8 cellular contexts compared by ENCODE assay signal in genomic region chr1:156860113-156860638, GRCh38. TPM values are rescaled to one million over a fixed set of nuclear protein-coding genes. Genes with fewer than 3 reads are reported as not detected.
DNase-seq lines count a peak whose midpoint lies in the region; ATAC-seq and TF ChIP-seq lines count a peak whose summit lies in the region.

No MANE protein-coding gene starts in this region.

- DNase-seq in Calu3: peak; percentile 63
- peak in 1 of 2 experiments; percentile 9 for DNase-seq in HL-60 (ENCODE audit: low read depth in 1 of 2, low spot score in 1 of 2)
- peak; percentile 46 for DNase-seq in SK-MEL-5 (ENCODE audit: low read depth, low spot score)
- peak in 1 of 2 donors; percentile 70 for DNase-seq in activated naive CD4-positive, alpha-beta T cell treated with anti-CD3 and anti-CD28 coated beads, Interleukin-2, amount 50 U/mL, for 72 hours (ENCODE audit: low spot score in 2 of 2)
- DNase-seq in left ventricle myocardium inferior: peak; percentile 36
- peak; percentile 44 to 73 for DNase-seq in psoas muscle

- 1% methylated on average over 35 of the region's 35 CpGs for WGBS in psoas muscle, 3 donors

- in situ Hi-C loops in SK-MEL-5 (cut with HindIII; ENCODE audit: low pct_unique_long_range_greater_than_20kb, low sequenced_read_pairs): no loop called here

- peaks cover 62% of the 10 kb centered on the region for H3K27me3 ChIP-seq in HL-60 (ENCODE audit: insufficient read depth, poor library complexity, severe bottlenecking)
- H3K27me3 ChIP-seq in left ventricle myocardium inferior (ENCODE audit: low read depth): peaks cover 85% of the 10 kb centered on the region
- H3K27me3 ChIP-seq in psoas muscle (ENCODE audit: insufficient read depth in 3 of 3, low read length in 2 of 3): peaks cover 0 to 71% (median 17%) of the 10 kb centered on the region in 3 donors

- TF ChIP-seq CTCF in Calu3 (IDR thresholded peaks at IDR 0.05; ENCODE audit: unreplicated experiment) (peak; percentile 94), HL-60 (IDR thresholded peaks at IDR 0.05; ENCODE audit: insufficient read depth, low read length) (peak; percentile 66), left ventricle myocardium inferior (IDR thresholded peaks at IDR 0.05; ENCODE audit: borderline replicate concordance) (peak; percentile 91), psoas muscle (IDR thresholded peaks at IDR 0.05) (peak; percentile 85)

- CTCF ChIA-PET in Calu3 (lab: Charles Lee): interaction anchor here (0.6 to 3.3 kb wide), 16 partner anchors 12 to 236 kb away, joined by 3 to 49 read pairs (median 5); partner anchors contain the start of genes CRABP2, ISG20L2 and METTL25B

- H3K27ac ChIP-seq in HL-60 (replicated peaks) (no peak overlapping the region), left ventricle myocardium inferior (replicated peaks) (no peak overlapping the region), psoas muscle (no peak overlapping the region)

- no peak overlapping the region for H3K4me3 ChIP-seq in HL-60 (replicated peaks; ENCODE audit: insufficient read depth, low read length)
- H3K4me3 ChIP-seq in left ventricle myocardium inferior: peak overlapping the region; percentile 63
- peak overlapping the region; percentile 59 for H3K4me3 ChIP-seq in psoas muscle

- peaks cover 96% of the 10 kb centered on the region for H3K27me3 Mint-ChIP-seq in Calu3 (ENCODE audit: unreplicated experiment)

- H3K4me1 ChIP-seq in left ventricle myocardium inferior: peaks cover 39% of the 10 kb centered on the region
- H3K4me1 ChIP-seq in psoas muscle: peaks cover 19% of the 10 kb centered on the region

- intact Hi-C loops in Calu3 (cut with micrococcal nuclease; ENCODE audit: unreplicated experiment): loop anchor here (1.0 to 2.0 kb wide), 2 partner anchors 63 to 133 kb away; no protein-coding TSS in a partner anchor
- intact Hi-C loops in left ventricle myocardium inferior (cut with micrococcal nuclease): loop anchor here (10.0 kb wide), 1 partner anchor 65 kb away; no protein-coding TSS in a partner anchor
- intact Hi-C loops in psoas muscle (cut with DNase I): loop anchor here in 1 of 2 donors (2.0 kb wide), 1 partner anchor 21 kb away; no protein-coding TSS in a partner anchor

- H3K27ac Mint-ChIP-seq in Calu3 (ENCODE audit: unreplicated experiment): no peak overlapping the region
- H3K27ac Mint-ChIP-seq in activated naive CD4-positive, alpha-beta T cell treated with anti-CD3 and anti-CD28 coated beads, Interleukin-2, amount 50 U/mL, for 72 hours: no peak overlapping the region

- H3K4me3 Mint-ChIP-seq in Calu3 (ENCODE audit: low read depth, unreplicated experiment): peak overlapping the region; percentile 58

- ATAC-seq in activated naive CD4-positive, alpha-beta T cell treated with anti-CD3 and anti-CD28 coated beads, Interleukin-2, amount 50 U/mL, for 72 hours: peak; percentile 67 to 74
- ATAC-seq in psoas muscle (peak; percentile 65 to 93 (median 84)), GM19035 (IDR thresholded peaks at IDR 0.05; ENCODE audit: unreplicated experiment) (no peak), HG02885 (IDR thresholded peaks at IDR 0.05; ENCODE audit: poor library complexity, unreplicated experiment) (no peak)

- H3K9me3 ChIP-seq in left ventricle myocardium inferior (replicated peaks): no peaks in the 10 kb centered on the region
- no peaks in the 10 kb centered on the region for H3K9me3 ChIP-seq in psoas muscle

- no peaks in the 10 kb centered on the region for H3K36me3 ChIP-seq in left ventricle myocardium inferior
- no peaks in the 10 kb centered on the region for H3K36me3 ChIP-seq in psoas muscle (ENCODE audit: insufficient read depth in 1 of 2, low read depth in 1 of 2)

- H3K9me3 Mint-ChIP-seq in Calu3 (ENCODE audit: low read depth, unreplicated experiment): no peaks in the 10 kb centered on the region
- no peaks in the 10 kb centered on the region for H3K9me3 Mint-ChIP-seq in activated naive CD4-positive, alpha-beta T cell treated with anti-CD3 and anti-CD28 coated beads, Interleukin-2, amount 50 U/mL, for 72 hours

- peaks cover 28% of the 10 kb centered on the region for H3K4me1 Mint-ChIP-seq in Calu3 (ENCODE audit: low read depth, unreplicated experiment)

- no TSS peak for BruUV-seq in Calu3 (replicated peaks; lab: Mats Ljungman, UMichigan)

- no peaks in the 10 kb centered on the region for H3K36me3 Mint-ChIP-seq in Calu3 (ENCODE audit: insufficient read depth, unreplicated experiment)
- peaks cover 0 to 4% of the 10 kb centered on the region in 2 donors for H3K36me3 Mint-ChIP-seq in activated naive CD4-positive, alpha-beta T cell treated with anti-CD3 and anti-CD28 coated beads, Interleukin-2, amount 50 U/mL, for 72 hours

RNA-seq across cellular contexts. Expression of gene NTRK1, which starts 0.5 kb away (rescaled TPM):
- total RNA-seq in Calu3 (2022): not detected in 2 replicates
- total RNA-seq in SK-MEL-5 (2014; rRNA removed; shearing (Covaris generic)): 0.32 and 0.53 TPM in 2 replicates
- polyA plus RNA-seq in SK-MEL-5 (2015; cell fraction: cytosol; rRNA removed): 0.71 and 0.86 TPM in 2 replicates
- polyA plus RNA-seq in SK-MEL-5 (2015; cell fraction: nucleus; rRNA removed): 0.31 and 0.93 TPM in 2 replicates
- 1 to 10 TPM; 5.3 to 7.2 TPM for total RNA-seq in activated naive CD4-positive, alpha-beta T cell treated with anti-CD3 and anti-CD28 coated beads, Interleukin-2, amount 50 U/mL, for 72 hours
- total RNA-seq in left ventricle myocardium inferior: 1.0 TPM
- under 1 TPM; 0.16 to 0.92 (median 0.44) TPM for total RNA-seq in psoas muscle
- polyA plus RNA-seq in psoas muscle: under 1 TPM; 0.07 to 0.65 (median 0.58) TPM

RNA-seq across cellular contexts. Expression of gene INSRR, which starts 1.3 kb away (rescaled TPM):
- not detected in 2 replicates for total RNA-seq in Calu3 (2022)
- total RNA-seq in SK-MEL-5 (2014; rRNA removed; shearing (Covaris generic)): not detected in 2 replicates
- not detected in 2 replicates for polyA plus RNA-seq in SK-MEL-5 (2015; cell fraction: cytosol; rRNA removed)
- 0.05 TPM in 1 of 2 replicates, not detected in the other for polyA plus RNA-seq in SK-MEL-5 (2015; cell fraction: nucleus; rRNA removed)
- total RNA-seq in activated naive CD4-positive, alpha-beta T cell treated with anti-CD3 and anti-CD28 coated beads, Interleukin-2, amount 50 U/mL, for 72 hours: under 1 TPM; 0.07 to 0.29 TPM
- total RNA-seq in left ventricle myocardium inferior: 0.41 TPM
- total RNA-seq in psoas muscle: under 1 TPM in 1 of 4 donors, not detected in 3; 0.07 TPM
- under 1 TPM in 1 of 3 donors, not detected in 2; under 0.01 TPM for polyA plus RNA-seq in psoas muscle

RNA-seq across cellular contexts. Expression of gene PEAR1, which starts 33.3 kb away (rescaled TPM):
- total RNA-seq in Calu3 (2022) (3.0 and 3.2 TPM in 2 replicates), left ventricle myocardium inferior (7.1 TPM), psoas muscle (1 to 10 TPM; 3.8 to 7.3 (median 4.1) TPM)
- not detected in 2 replicates for total RNA-seq in SK-MEL-5 (2014; rRNA removed; shearing (Covaris generic))
- 0.02 and 0.05 TPM in 2 replicates for polyA plus RNA-seq in SK-MEL-5 (2015; cell fraction: cytosol; rRNA removed)
- not detected in 2 replicates for polyA plus RNA-seq in SK-MEL-5 (2015; cell fraction: nucleus; rRNA removed)
- total RNA-seq in activated naive CD4-positive, alpha-beta T cell treated with anti-CD3 and anti-CD28 coated beads, Interleukin-2, amount 50 U/mL, for 72 hours: under 1 TPM; 0.09 to 0.53 TPM
- 1 to 10 TPM; 2.1 to 4.6 (median 2.6) TPM for polyA plus RNA-seq in psoas muscle

RNA-seq across cellular contexts. Expression of gene SH2D2A, which starts 43.5 kb away (rescaled TPM):
- total RNA-seq in Calu3 (2022): 2.9 and 3.1 TPM in 2 replicates
- total RNA-seq in SK-MEL-5 (2014; rRNA removed; shearing (Covaris generic)): 0.32 TPM in 1 of 2 replicates, not detected in the other
- 1.2 and 3.7 TPM in 2 replicates for polyA plus RNA-seq in SK-MEL-5 (2015; cell fraction: cytosol; rRNA removed)
- polyA plus RNA-seq in SK-MEL-5 (2015; cell fraction: nucleus; rRNA removed): 0.95 TPM in 1 of 2 replicates, not detected in the other
- 100 to 1,000 TPM; 186 to 215 TPM for total RNA-seq in activated naive CD4-positive, alpha-beta T cell treated with anti-CD3 and anti-CD28 coated beads, Interleukin-2, amount 50 U/mL, for 72 hours
- 0.88 TPM for total RNA-seq in left ventricle myocardium inferior
- total RNA-seq in psoas muscle: under 1 TPM; 0.37 to 0.82 (median 0.60) TPM
- under 1 TPM in 2 of 3 donors, not detected in 1; 0.25 to 0.26 TPM for polyA plus RNA-seq in psoas muscle

Comparison
In these comparisons a context has a peak if more than half of its experiments do, and no peak if none do; other contexts are left out.
1. ATAC-seq: peak in activated naive CD4-positive, alpha-beta T cell treated with anti-CD3 and anti-CD28 coated beads, Interleukin-2, amount 50 U/mL, for 72 hours (2 of 2) and psoas muscle (4 of 4); none in GM19035 (single experiment) and HG02885 (single experiment).
2. Peak in every context shown above with its lines, with median percentiles within 50 percentile points of each other: CTCF ChIP-seq.